ENCODE assay signal across 10 cellular contexts in genomic region chr16:66070140-66070887, GRCh38.
DNase-seq lines count a peak whose midpoint lies in the region; ATAC-seq and TF ChIP-seq lines count a peak whose summit lies in the region.
"Had no signal": no experiment of that assay in that cellular context is flagged by ENCODE, and none has a peak within 500 bp of the region (broad histone marks: within the 10 kb centered on the region; RNA-seq: fewer than 3 reads in every experiment).

No MANE protein-coding gene starts in this region.

- no peaks in the 10 kb centered on the region for H3K27me3 ChIP-seq in stomach smooth muscle (ENCODE audit: control insufficient read depth in 1 of 2, insufficient read depth in 2 of 2, low read length in 2 of 2)

- peak; percentile 34 for DNase-seq in NCI-H1092 (lab: John Stamatoyannopoulos, UW)
- DNase-seq in cardiac fibroblast (ENCODE audit: low read depth in 2 of 2), result peak; percentile 4 to 97
- peak; percentile 90 for DNase-seq in left kidney (ENCODE audit: low read depth, low spot score)
- no peak for DNase-seq in amniotic stem cell (lab: John Stamatoyannopoulos, UW)
- DNase-seq in stimulated activated effector memory CD8-positive, alpha-beta T cell treated with anti-CD3 and anti-CD28 coated beads, Interleukin-12 subunit alpha, Interleukin-12 subunit beta, amount 100 ng/mL, for 72 hours (ENCODE audit: low spot score in 2 of 2), result no peak
- no peak for DNase-seq in stimulated activated naive CD8-positive, alpha-beta T cell treated with anti-CD3 and anti-CD28 coated beads, Interleukin-15, Interleukin-2, amounts not matched to agents 100 U/mL and 50 U/mL, for 24 hours
- DNase-seq: activated CD4-positive, alpha-beta T cell treated with anti-CD3 and anti-CD28 coated beads, Interleukin-2, amount 10 ng/mL, durations not matched to agents 24 days and 14 days; naive thymus-derived CD4-positive, alpha-beta T cell; NCI-H1694 treated with DMSO at 0.1 percent for 48 hours had no signal

- no peaks in the 10 kb centered on the region for H3K9me3 Mint-ChIP-seq in stimulated activated effector memory CD8-positive, alpha-beta T cell treated with anti-CD3 and anti-CD28 coated beads, Interleukin-12 subunit alpha, Interleukin-12 subunit beta, amount 100 ng/mL, for 72 hours
- H3K9me3 Mint-ChIP-seq: activated CD4-positive, alpha-beta T cell treated with anti-CD3 and anti-CD28 coated beads, Interleukin-2, amount 10 ng/mL, durations not matched to agents 24 days and 14 days had no signal

- TF ChIP-seq CTCF in cardiac fibroblast (IDR thresholded peaks at IDR 0.05; ENCODE audit: low read depth, low read length), result no peak

- H3K27ac ChIP-seq in stomach smooth muscle (ENCODE audit: low read length), result peak overlapping the region; percentile 33

- no peak overlapping the region for H3K9ac ChIP-seq in stomach smooth muscle (ENCODE audit: low read length in 2 of 2)

- no peaks in the 10 kb centered on the region for H3K9me3 ChIP-seq in stomach smooth muscle (ENCODE audit: control insufficient read depth in 2 of 2, low read length in 2 of 2)

- no peaks in the 10 kb centered on the region for H3K36me3 ChIP-seq in stomach smooth muscle (ENCODE audit: control insufficient read depth in 2 of 2, insufficient read depth in 2 of 2, low read length in 2 of 2)

- H3K27ac Mint-ChIP-seq in stimulated activated effector memory CD8-positive, alpha-beta T cell treated with anti-CD3 and anti-CD28 coated beads, Interleukin-12 subunit alpha, Interleukin-12 subunit beta, amount 100 ng/mL, for 72 hours, result no peak overlapping the region
- H3K27ac Mint-ChIP-seq: activated CD4-positive, alpha-beta T cell treated with anti-CD3 and anti-CD28 coated beads, Interleukin-2, amount 10 ng/mL, durations not matched to agents 24 days and 14 days; naive thymus-derived CD4-positive, alpha-beta T cell had no signal

- H3K4me3 ChIP-seq in cardiac fibroblast (replicated peaks in 1 of 2; ENCODE audit: low read depth in 2 of 2, low read length in 2 of 2) (no peak overlapping the region), stomach smooth muscle (ENCODE audit: low read length in 2 of 2) (peak overlapping the region in 1 of 2 donors; percentile 3)

- no peak overlapping the region for H3K4me3 Mint-ChIP-seq in stimulated activated effector memory CD8-positive, alpha-beta T cell treated with anti-CD3 and anti-CD28 coated beads, Interleukin-12 subunit alpha, Interleukin-12 subunit beta, amount 100 ng/mL, for 72 hours
- H3K4me3 Mint-ChIP-seq: activated CD4-positive, alpha-beta T cell treated with anti-CD3 and anti-CD28 coated beads, Interleukin-2, amount 10 ng/mL, durations not matched to agents 24 days and 14 days; naive thymus-derived CD4-positive, alpha-beta T cell had no signal

- no peaks in the 10 kb centered on the region for H3K4me1 Mint-ChIP-seq in stimulated activated effector memory CD8-positive, alpha-beta T cell treated with anti-CD3 and anti-CD28 coated beads, Interleukin-12 subunit alpha, Interleukin-12 subunit beta, amount 100 ng/mL, for 72 hours
- H3K4me1 Mint-ChIP-seq: activated CD4-positive, alpha-beta T cell treated with anti-CD3 and anti-CD28 coated beads, Interleukin-2, amount 10 ng/mL, durations not matched to agents 24 days and 14 days; naive thymus-derived CD4-positive, alpha-beta T cell had no signal

- H3K4me1 ChIP-seq in stomach smooth muscle (ENCODE audit: control insufficient read depth, insufficient read depth, low read length), result peaks cover 15% of the 10 kb centered on the region

- no peaks in the 10 kb centered on the region for H3K36me3 Mint-ChIP-seq in stimulated activated effector memory CD8-positive, alpha-beta T cell treated with anti-CD3 and anti-CD28 coated beads, Interleukin-12 subunit alpha, Interleukin-12 subunit beta, amount 100 ng/mL, for 72 hours
- H3K36me3 Mint-ChIP-seq: naive thymus-derived CD4-positive, alpha-beta T cell had no signal

- no peak for ATAC-seq in stimulated activated effector memory CD8-positive, alpha-beta T cell treated with anti-CD3 and anti-CD28 coated beads, Interleukin-12 subunit alpha, Interleukin-12 subunit beta, amount 100 ng/mL, for 72 hours
- ATAC-seq in stimulated activated naive CD8-positive, alpha-beta T cell treated with anti-CD3 and anti-CD28 coated beads, Interleukin-15, Interleukin-2, amounts not matched to agents 100 U/mL and 50 U/mL, for 24 hours, result no peak
- ATAC-seq: naive thymus-derived CD4-positive, alpha-beta T cell had no signal

Comparison
In these comparisons a context has a peak if more than half of its experiments do, and no peak if none do; other contexts are left out.
1. DNase-seq: peak in NCI-H1092 (single experiment), cardiac fibroblast (2 of 2) and left kidney (single experiment); none in amniotic stem cell (single experiment), stimulated activated effector memory CD8-positive, alpha-beta T cell treated with anti-CD3 and anti-CD28 coated beads, Interleukin-12 subunit alpha, Interleukin-12 subunit beta, amount 100 ng/mL, for 72 hours (0 of 2) and stimulated activated naive CD8-positive, alpha-beta T cell treated with anti-CD3 and anti-CD28 coated beads, Interleukin-15, Interleukin-2, amounts not matched to agents 100 U/mL and 50 U/mL, for 24 hours (single experiment).